ENCODE assay signal across 13 cellular contexts in the genomic region with DNA sequence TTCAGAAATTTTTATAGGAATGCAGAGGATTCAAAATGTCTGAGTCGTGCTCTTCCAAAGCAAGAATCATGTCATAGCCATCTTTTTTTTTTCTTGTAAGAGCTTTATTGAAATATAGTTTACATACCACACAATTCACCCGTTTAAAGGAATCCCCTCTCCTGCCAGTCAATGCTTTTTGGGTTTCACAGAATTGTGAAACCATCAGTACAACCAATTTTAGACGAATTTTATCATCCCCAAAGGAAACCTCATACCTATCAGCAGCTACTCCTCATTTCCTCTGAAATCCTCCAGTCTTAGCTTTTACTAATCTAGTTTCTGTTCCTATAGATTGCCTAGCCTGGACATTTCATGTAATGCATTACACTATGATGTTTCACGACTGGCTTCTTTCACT. TPM values are rescaled to one million over a fixed set of nuclear protein-coding genes. Genes with fewer than 3 reads are reported as not detected.
DNase-seq lines count a peak whose midpoint lies in the region; ATAC-seq and TF ChIP-seq lines count a peak whose summit lies in the region.
"Had no signal": no experiment of that assay in that cellular context is flagged by ENCODE, and none has a peak within 500 bp of the region (broad histone marks: within the 10 kb centered on the region; RNA-seq: fewer than 3 reads in every experiment).

No MANE protein-coding gene starts in this region.

- peaks cover 5% of the 10 kb centered on the region; the same call in 1 of the 2 replicates for H3K4me1 ChIP-seq in PC-9 (replicated peaks; ENCODE audit: insufficient read depth)
- peaks cover 4% of the 10 kb centered on the region for H3K4me1 ChIP-seq in osteoblast (ENCODE audit: insufficient read depth, low read length)
- H3K4me1 ChIP-seq: parathyroid adenoma, vagina had no signal

- H3K9me3 ChIP-seq in PC-9 (ENCODE audit: insufficient read depth, low read depth) (0 out of 2 replicates have a peak, but pooled peaks cover 1% of the 10 kb centered on the region), osteoblast (ENCODE audit: low read depth, low read length) (no peaks in the 10 kb centered on the region)
- H3K9me3 ChIP-seq: vagina had no signal

- H3K79me2 ChIP-seq in PC-9 (ENCODE audit: low read depth) (no peaks in the 10 kb centered on the region), osteoblast (ENCODE audit: insufficient read depth, low read length) (no peaks in the 10 kb centered on the region)
- H3K79me2 ChIP-seq: parathyroid adenoma had no signal

- H3K27ac Mint-ChIP-seq in activated CD8-positive, alpha-beta memory T cell treated with anti-CD3 and anti-CD28 coated beads, Interleukin-2, amount 10 ng/mL, durations not matched to agents 7 days and 5 days = peak overlapping the region; percentile 89
- peak overlapping the region; percentile 86 for H3K27ac Mint-ChIP-seq in activated T-helper 17 cell treated with anti-CD3 and anti-CD28 coated beads, Interleukin-2, amount 50 U/mL, for 72 hours

- peaks cover 50% of the 10 kb centered on the region for H3K4me1 Mint-ChIP-seq in activated CD8-positive, alpha-beta memory T cell treated with anti-CD3 and anti-CD28 coated beads, Interleukin-2, amount 10 ng/mL, durations not matched to agents 7 days and 5 days
- peaks cover 36% of the 10 kb centered on the region for H3K4me1 Mint-ChIP-seq in activated T-helper 17 cell treated with anti-CD3 and anti-CD28 coated beads, Interleukin-2, amount 50 U/mL, for 72 hours

- no peaks in the 10 kb centered on the region for H3K9me2 ChIP-seq in PC-9 (ENCODE audit: insufficient read depth)

- no peak for TF ChIP-seq CTCF in PC-9 (conservative IDR thresholded peaks at IDR 0.05)
- TF ChIP-seq CTCF in osteoblast (IDR thresholded peaks at IDR 0.05; ENCODE audit: extremely low read depth, low read depth, low read length) = no peak

- peak overlapping the region; percentile 41 for H3K4me3 Mint-ChIP-seq in activated CD8-positive, alpha-beta memory T cell treated with anti-CD3 and anti-CD28 coated beads, Interleukin-2, amount 10 ng/mL, durations not matched to agents 7 days and 5 days
- peak overlapping the region; percentile 49 for H3K4me3 Mint-ChIP-seq in activated T-helper 17 cell treated with anti-CD3 and anti-CD28 coated beads, Interleukin-2, amount 50 U/mL, for 72 hours

- CTCF ChIA-PET in activated CD8-positive, alpha-beta memory T cell treated with anti-CD3 and anti-CD28 coated beads, Interleukin-2, amount 10 ng/mL, durations not matched to agents 7 days and 5 days (lab: Charles Lee) = interaction anchor here (0.8 to 2.5 kb wide), 5 partner anchors 10 to 231 kb away, joined by 3 to 18 read pairs (median 3); partner anchors contain the start of gene ST6GAL1
- CTCF ChIA-PET in PC-9 (lab: Charles Lee) = no interaction called here

- H3K36me3 Mint-ChIP-seq in activated CD8-positive, alpha-beta memory T cell treated with anti-CD3 and anti-CD28 coated beads, Interleukin-2, amount 10 ng/mL, durations not matched to agents 7 days and 5 days = peaks cover 2% of the 10 kb centered on the region
- H3K36me3 Mint-ChIP-seq in activated T-helper 17 cell treated with anti-CD3 and anti-CD28 coated beads, Interleukin-2, amount 50 U/mL, for 72 hours (ENCODE audit: low read depth) = no peaks in the 10 kb centered on the region

- DNase-seq in activated CD8-positive, alpha-beta memory T cell treated with anti-CD3 and anti-CD28 coated beads, Interleukin-2, amount 10 ng/mL, durations not matched to agents 7 days and 5 days = no peak
- no peak for DNase-seq in activated CD8-positive, alpha-beta memory T cell treated with anti-CD3 and anti-CD28 coated beads, Interleukin-2, amount 50 U/mL, for 48 hours
- DNase-seq in PC-9 (no peak), osteoblast (ENCODE audit: insufficient read length, low spot score, missing footprints) (no peak), head of caudate nucleus (no peak), NCI-H1092 (lab: John Stamatoyannopoulos, UW) (no peak)
- DNase-seq: DMS153 had no signal

- no peak overlapping the region for H3K4me2 ChIP-seq in PC-9
- H3K4me2 ChIP-seq in osteoblast (ENCODE audit: insufficient read depth, low read length) = no peak overlapping the region

- H3F3A ChIP-seq in PC-9 (ENCODE audit: insufficient read depth, low read depth) = no peaks in the 10 kb centered on the region

- H3K9me3 Mint-ChIP-seq in activated CD8-positive, alpha-beta memory T cell treated with anti-CD3 and anti-CD28 coated beads, Interleukin-2, amount 10 ng/mL, durations not matched to agents 7 days and 5 days (ENCODE audit: low read depth) = no peaks in the 10 kb centered on the region
- no peaks in the 10 kb centered on the region for H3K9me3 Mint-ChIP-seq in activated T-helper 17 cell treated with anti-CD3 and anti-CD28 coated beads, Interleukin-2, amount 50 U/mL, for 72 hours

- H3K27me3 ChIP-seq in PC-9 (ENCODE audit: insufficient read depth, low read depth) (no peaks in the 10 kb centered on the region), osteoblast (ENCODE audit: insufficient read depth, low read length) (no peaks in the 10 kb centered on the region)
- H3K27me3 ChIP-seq: vagina had no signal

- intact Hi-C loops in PC-9 (cut with micrococcal nuclease; ENCODE audit: unreplicated experiment) (no loop called here), head of caudate nucleus (cut with DNase I) (no loop called here)

- H3K27me3 Mint-ChIP-seq in activated CD8-positive, alpha-beta memory T cell treated with anti-CD3 and anti-CD28 coated beads, Interleukin-2, amount 10 ng/mL, durations not matched to agents 7 days and 5 days = no peaks in the 10 kb centered on the region
- H3K27me3 Mint-ChIP-seq in activated T-helper 17 cell treated with anti-CD3 and anti-CD28 coated beads, Interleukin-2, amount 50 U/mL, for 72 hours = no peaks in the 10 kb centered on the region

- H4K20me1 ChIP-seq in PC-9 (ENCODE audit: insufficient read depth) (no peaks in the 10 kb centered on the region), osteoblast (ENCODE audit: insufficient read depth, low read length) (no peaks in the 10 kb centered on the region)

- ATAC-seq in activated CD8-positive, alpha-beta memory T cell treated with anti-CD3 and anti-CD28 coated beads, Interleukin-2, amount 10 ng/mL, durations not matched to agents 7 days and 5 days = peak; percentile 12
- ATAC-seq in activated T-helper 17 cell treated with anti-CD3 and anti-CD28 coated beads, Interleukin-2, amount 50 U/mL, for 72 hours (replicated peaks) = peak; percentile 68
- ATAC-seq in GM18505 (IDR thresholded peaks at IDR 0.05; ENCODE audit: unreplicated experiment) = no peak

- POLR2A ChIA-PET in PC-9 (lab: Charles Lee; ENCODE audit: unreplicated experiment) = no interaction called here

- H3K36me3 ChIP-seq in PC-9 (ENCODE audit: low read depth) (no peaks in the 10 kb centered on the region), osteoblast (ENCODE audit: insufficient read depth, low read length) (no peaks in the 10 kb centered on the region)
- H3K36me3 ChIP-seq: vagina had no signal

- no TSS peak for BruUV-seq in PC-9 (replicated peaks; lab: Mats Ljungman, UMichigan)

- H2AFZ ChIP-seq in PC-9 = peak overlapping the region; percentile 9; the same call in 1 of the 2 replicates
- peak overlapping the region; percentile 4 for H2AFZ ChIP-seq in osteoblast (ENCODE audit: low read length)
- H2AFZ ChIP-seq: parathyroid adenoma had no signal

- H3K4me3 ChIP-seq in PC-9 (no peak overlapping the region), osteoblast (ENCODE audit: insufficient read depth, low read length) (no peak overlapping the region)
- H3K4me3 ChIP-seq: vagina had no signal

- H3K27ac ChIP-seq in PC-9 (no peak overlapping the region), osteoblast (ENCODE audit: low read depth, low read length) (no peak overlapping the region)
- H3K27ac ChIP-seq: parathyroid adenoma, vagina had no signal

- no peak for TF ChIP-seq POLR2A in GM18505 (IDR thresholded peaks at IDR 0.05; ENCODE audit: borderline replicate concordance, extremely low read depth, insufficient read depth, insufficient read length)

RNA-seq across cellular contexts. Expression of gene ADIPOQ, which starts 39.6 kb away (rescaled TPM):
- not detected for total RNA-seq in activated CD8-positive, alpha-beta memory T cell treated with anti-CD3 and anti-CD28 coated beads, Interleukin-2, amount 10 ng/mL, durations not matched to agents 7 days and 5 days
- not detected in 2 replicates for total RNA-seq in PC-9 (2021)
- not detected for total RNA-seq in activated T-helper 17 cell treated with anti-CD3 and anti-CD28 coated beads, Interleukin-2, amount 50 U/mL, for 72 hours
- under 0.01 TPM in 2 replicates for total RNA-seq in osteoblast
- total RNA-seq: fibroblast of lung, LHCN-M2 had no signal

RNA-seq across cellular contexts. Expression of gene ST6GAL1, which starts 48.2 kb away (rescaled TPM):
- total RNA-seq in activated CD8-positive, alpha-beta memory T cell treated with anti-CD3 and anti-CD28 coated beads, Interleukin-2, amount 10 ng/mL, durations not matched to agents 7 days and 5 days = 100 to 1,000 TPM in 1 of 2 experiments, 10 to 100 TPM in 1; 77.9 to 102 TPM
- 25.6 and 41.4 TPM in 2 replicates for total RNA-seq in PC-9 (2021)
- total RNA-seq in activated T-helper 17 cell treated with anti-CD3 and anti-CD28 coated beads, Interleukin-2, amount 50 U/mL, for 72 hours = 10 to 100 TPM; 68.0 to 77.4 TPM
- total RNA-seq in osteoblast = 8.0 and 9.1 TPM in 2 replicates
